12 cellular contexts compared by ENCODE assay signal in the genomic region with DNA sequence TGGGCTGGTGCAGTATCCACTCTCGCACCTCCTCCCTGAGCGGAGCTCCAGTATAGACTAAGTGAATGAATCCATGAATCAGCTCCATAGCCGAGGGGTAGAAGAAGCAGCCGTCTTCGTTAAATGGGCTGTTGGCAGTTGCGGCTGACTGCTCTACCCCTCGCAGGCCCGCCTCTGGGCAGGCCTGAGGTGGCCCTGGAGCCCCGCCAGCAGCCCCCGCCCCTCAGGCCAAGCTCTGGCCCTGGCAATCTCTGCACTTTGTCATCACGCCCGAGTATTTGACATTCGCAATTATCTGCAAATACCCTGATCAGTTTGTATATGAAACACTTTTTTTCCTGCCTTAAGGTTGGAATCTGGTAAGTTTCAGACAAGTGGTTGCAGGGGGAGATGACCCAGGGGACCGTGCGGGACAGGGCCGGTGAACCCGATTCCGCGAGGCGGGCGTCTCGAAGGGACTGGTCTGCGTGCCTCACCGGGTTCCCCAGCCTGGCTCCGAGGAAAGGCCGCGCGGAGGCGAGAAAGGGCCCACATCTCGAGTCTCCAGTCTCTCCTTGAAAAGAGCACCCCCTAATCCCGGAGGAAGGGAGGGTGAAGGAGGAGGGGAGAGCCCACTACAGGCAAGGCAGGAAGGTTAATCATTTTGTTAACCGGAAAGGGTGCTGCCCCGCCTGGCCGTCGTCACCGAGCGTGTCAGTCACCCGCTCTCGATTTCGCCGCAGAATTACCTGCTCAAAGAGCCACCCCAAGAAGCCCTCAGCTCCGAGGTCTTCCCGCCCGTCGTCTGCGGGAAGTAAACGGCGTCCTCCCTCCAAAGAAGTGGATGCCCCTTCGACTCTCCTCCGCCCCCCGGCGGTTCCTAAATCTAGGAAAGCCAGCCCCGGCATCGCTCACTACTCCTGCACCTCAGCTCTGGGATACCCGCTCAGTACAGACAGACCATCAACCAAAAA. TPM values are rescaled to one million over a fixed set of nuclear protein-coding genes. Genes with fewer than 3 reads are reported as not detected.
DNase-seq lines count a peak whose midpoint lies in the region; ATAC-seq and TF ChIP-seq lines count a peak whose summit lies in the region.
"Had no signal": no experiment of that assay in that cellular context is flagged by ENCODE, and none has a peak within 500 bp of the region (broad histone marks: within the 10 kb centered on the region; RNA-seq: fewer than 3 reads in every experiment).

No MANE protein-coding gene starts in this region.

- H3K36me3 ChIP-seq in ACC112 (ENCODE audit: insufficient read depth, low read length) (no peaks in the 10 kb centered on the region), mesendoderm (ENCODE audit: control insufficient read depth, insufficient read depth, low read length) (no peaks in the 10 kb centered on the region)

- H3K36me3 Mint-ChIP-seq in H9 (ENCODE audit: insufficient read depth in 1 of 3, low read depth in 3 of 3): no peaks in the 10 kb centered on the region; a peak in 1 of 7 replicates
- no peaks in the 10 kb centered on the region for H3K36me3 Mint-ChIP-seq in dendritic cell treated with granulocyte-macrophage colony-stimulating factor and Interleukin-4, amounts not matched to agents 40 ng/mL and 50 ng/mL, for 4 days (ENCODE audit: low read depth)

- no peak for ATAC-seq in HG02588 (IDR thresholded peaks at IDR 0.05; ENCODE audit: unreplicated experiment)
- ATAC-seq in GM18519 (IDR thresholded peaks at IDR 0.05; ENCODE audit: low FRiP score, unreplicated experiment): no peak

- no peak overlapping the region for H4K8ac ChIP-seq in H9 (replicated peaks; ENCODE audit: insufficient read length, low read depth, low read length)
- no peak overlapping the region for H4K8ac ChIP-seq in mesendoderm (ENCODE audit: low read depth, low read length)

- H2BK15ac ChIP-seq in H9 (ENCODE audit: low read depth, low read length) (no peak overlapping the region), mesendoderm (replicated peaks; ENCODE audit: low read depth) (no peak overlapping the region)

- peak; percentile 51; the same call in 2 of the 3 replicates for TF ChIP-seq CTCF in H9 (conservative IDR thresholded peaks at IDR 0.05)

- no peak overlapping the region for H4K91ac ChIP-seq in H9 (ENCODE audit: insufficient read length, low read depth, low read length)

- peak; percentile 69 for DNase-seq in H9
- peak; percentile 69 for DNase-seq in mesendoderm
- no peak for DNase-seq in NCI-H1417 treated with DMSO at 0.1 percent for 48 hours (lab: John Stamatoyannopoulos, UW)
- no peak for DNase-seq in NCI-H345 treated with DMSO at 0.1 percent for 48 hours (lab: John Stamatoyannopoulos, UW; ENCODE audit: unreplicated experiment)
- DNase-seq: NCI-H748 treated with DMSO at 0.1 percent for 48 hours; stimulated activated CD4-positive, alpha-beta T cell treated with anti-CD3 and anti-CD28 coated beads, Interleukin-4, amount 100 ng/mL, for 4 hours had no signal

- H3K23me2 ChIP-seq in H9 (ENCODE audit: insufficient read length, low read depth, low read length, poor library complexity, severe bottlenecking): peaks cover 31% of the 10 kb centered on the region

- intact Hi-C loops in dendritic cell treated with granulocyte-macrophage colony-stimulating factor and Interleukin-4, amounts not matched to agents 40 ng/mL and 50 ng/mL, for 4 days (cut with micrococcal nuclease): no loop called here

- no peak overlapping the region for H2AK5ac ChIP-seq in H9 (ENCODE audit: insufficient read length, low read length)
- H2AK5ac ChIP-seq in mesendoderm (ENCODE audit: low read length): no peak overlapping the region

- H2AFZ ChIP-seq in ACC112 (ENCODE audit: low read length, unreplicated experiment) (no peak overlapping the region), H9 (ENCODE audit: low read length) (no peak overlapping the region)

- H2BK20ac ChIP-seq in H9 (ENCODE audit: low read depth, low read length, poor library complexity, severe bottlenecking): no peak overlapping the region

- H3K56ac ChIP-seq in H9 (ENCODE audit: insufficient read length, low read depth, low read length) (no peak overlapping the region), mesendoderm (ENCODE audit: low read length) (peak overlapping the region; percentile 54)

- H2BK120ac ChIP-seq in H9 (ENCODE audit: low read depth, low read length, poor library complexity, severe bottlenecking) (no peak overlapping the region), mesendoderm (ENCODE audit: low read depth, low read length) (no peak overlapping the region)

- H3K4ac ChIP-seq in H9 (ENCODE audit: low read depth, low read length) (no peak overlapping the region), mesendoderm (ENCODE audit: low read depth, low read length) (no peak overlapping the region)

- H3K9me3 ChIP-seq in H9 (ENCODE audit: control insufficient read depth, low read depth, low read length): no peaks in the 10 kb centered on the region

- H3K18ac ChIP-seq in H9 (ENCODE audit: insufficient read length, low read depth, low read length) (no peak overlapping the region), mesendoderm (ENCODE audit: low read length) (no peak overlapping the region)

- H3K9ac ChIP-seq in H9 (ENCODE audit: extremely low read depth, insufficient read length, low read length): no peak overlapping the region
- H3K9ac ChIP-seq in mesendoderm (ENCODE audit: low read length): peak overlapping the region; percentile 35

- no peak overlapping the region for H3K23ac ChIP-seq in H9 (ENCODE audit: insufficient read length, low read depth, low read length)
- H3K23ac ChIP-seq in mesendoderm (ENCODE audit: low read length): no peak overlapping the region

- H3K4me3 Mint-ChIP-seq in H9: peak overlapping the region; percentile 57 to 82
- H3K4me3 Mint-ChIP-seq in dendritic cell treated with granulocyte-macrophage colony-stimulating factor and Interleukin-4, amounts not matched to agents 40 ng/mL and 50 ng/mL, for 4 days: peak overlapping the region; percentile 56
- H3K4me3 Mint-ChIP-seq: T-helper 1 cell treated with Interleukin-12 subunit alpha and Interleukin-12 subunit beta and Interleukin-4 antibody, amounts not matched to agents 30 μg/mL and 1 μg/mL, for 36 hours had no signal

- H3K4me1 ChIP-seq in ACC112 (ENCODE audit: control insufficient read depth, insufficient read depth, low read length, unreplicated experiment) (peaks cover 13% of the 10 kb centered on the region), H9 (ENCODE audit: insufficient read depth, low read length) (peaks cover 4% of the 10 kb centered on the region; the same call in 1 of the 2 replicates), mesendoderm (ENCODE audit: control insufficient read depth, low read depth, low read length) (no peaks in the 10 kb centered on the region)

- no peaks in the 10 kb centered on the region for H3K79me2 ChIP-seq in ACC112 (ENCODE audit: control insufficient read depth, insufficient read depth, low read length, unreplicated experiment)
- H3K79me2 ChIP-seq in H9 (ENCODE audit: insufficient read depth, low read length): no peaks in the 10 kb centered on the region
- no peaks in the 10 kb centered on the region for H3K79me2 ChIP-seq in mesendoderm (ENCODE audit: control insufficient read depth, insufficient read depth, low read length)

- WGBS in H9 (ENCODE audit: extremely low coverage, insufficient read length, low lambda C conversion rate): no CpG with 5 or more reads among the region's 55 CpGs
- WGBS in mesendoderm (ENCODE audit: extremely low coverage, insufficient coverage, low lambda C conversion rate): no CpG with 5 or more reads among the region's 55 CpGs

- no peak overlapping the region for H3K14ac ChIP-seq in H9 (ENCODE audit: insufficient read depth, low read length)

- no peak overlapping the region for H3T11ph ChIP-seq in H9 (ENCODE audit: low read length)

- H4K5ac ChIP-seq in H9 (ENCODE audit: insufficient read length, low read depth, low read length) (no peak overlapping the region), mesendoderm (ENCODE audit: low read length) (no peak overlapping the region)

- H2BK12ac ChIP-seq in H9 (ENCODE audit: insufficient read length, low read depth, low read length): no peak overlapping the region

- H4K20me1 ChIP-seq in H9 (ENCODE audit: control insufficient read depth, insufficient read depth, insufficient read length): no peaks in the 10 kb centered on the region

- H3K79me1 ChIP-seq in H9 (ENCODE audit: insufficient read depth, low read depth, low read length, poor library complexity, severe bottlenecking) (no peaks in the 10 kb centered on the region), mesendoderm (ENCODE audit: low read length) (no peaks in the 10 kb centered on the region)

- H3K4me2 ChIP-seq in H9 (ENCODE audit: insufficient read depth, insufficient read length, low read length): peak overlapping the region; percentile 48
- peak overlapping the region; percentile 51 for H3K4me2 ChIP-seq in mesendoderm (ENCODE audit: low read length)

- peaks cover 50 to 53% of the 10 kb centered on the region in 2 experiments for H3K4me1 Mint-ChIP-seq in H9
- H3K4me1 Mint-ChIP-seq in dendritic cell treated with granulocyte-macrophage colony-stimulating factor and Interleukin-4, amounts not matched to agents 40 ng/mL and 50 ng/mL, for 4 days (ENCODE audit: low read depth): peaks cover 51% of the 10 kb centered on the region

- peaks cover 96% of the 10 kb centered on the region for H3K27me3 Mint-ChIP-seq in H9 (ENCODE audit: low read depth)
- peaks cover 95% of the 10 kb centered on the region for H3K27me3 Mint-ChIP-seq in dendritic cell treated with granulocyte-macrophage colony-stimulating factor and Interleukin-4, amounts not matched to agents 40 ng/mL and 50 ng/mL, for 4 days

- peaks cover 0 to 2% of the 10 kb centered on the region in 2 experiments; a peak in 1 of 5 replicates for H3K9me3 Mint-ChIP-seq in H9
- peaks cover 9% of the 10 kb centered on the region for H3K9me3 Mint-ChIP-seq in dendritic cell treated with granulocyte-macrophage colony-stimulating factor and Interleukin-4, amounts not matched to agents 40 ng/mL and 50 ng/mL, for 4 days
- H3K9me3 Mint-ChIP-seq: T-helper 1 cell treated with Interleukin-12 subunit alpha and Interleukin-12 subunit beta and Interleukin-4 antibody, amounts not matched to agents 30 μg/mL and 1 μg/mL, for 36 hours had no signal

- H3K27me3 ChIP-seq in ACC112 (ENCODE audit: insufficient read depth, low read length): peaks cover 97% of the 10 kb centered on the region
- H3K27me3 ChIP-seq in H9 (ENCODE audit: insufficient read depth, low read length): peaks cover 66% of the 10 kb centered on the region
- peaks cover 73% of the 10 kb centered on the region for H3K27me3 ChIP-seq in mesendoderm (ENCODE audit: insufficient read depth, low read length, poor library complexity)

- H3K4me3 ChIP-seq in ACC112 (ENCODE audit: low read depth, low read length): peak overlapping the region; percentile 42
- H3K4me3 ChIP-seq in mesendoderm (ENCODE audit: low read length): peak overlapping the region; percentile 32

- H2BK5ac ChIP-seq in H9 (ENCODE audit: insufficient read length, low read length) (no peak overlapping the region), mesendoderm (ENCODE audit: low read length) (no peak overlapping the region)

- H3K27ac Mint-ChIP-seq in H9: no peak overlapping the region
- no peak overlapping the region for H3K27ac Mint-ChIP-seq in dendritic cell treated with granulocyte-macrophage colony-stimulating factor and Interleukin-4, amounts not matched to agents 40 ng/mL and 50 ng/mL, for 4 days
- H3K27ac Mint-ChIP-seq: activated naive CD4-positive, alpha-beta T cell treated with anti-CD3 and anti-CD28 coated beads, Interleukin-2, amount 50 U/mL, for 72 hours; T-helper 1 cell treated with Interleukin-12 subunit alpha and Interleukin-12 subunit beta and Interleukin-4 antibody, amounts not matched to agents 30 μg/mL and 1 μg/mL, for 36 hours had no signal

- H3K27ac ChIP-seq in ACC112 (ENCODE audit: low read depth, low read length) (no peak overlapping the region), H9 (ENCODE audit: insufficient read length, low read depth, low read length) (no peak overlapping the region), mesendoderm (ENCODE audit: low read depth, low read length) (no peak overlapping the region)

RNA-seq across cellular contexts. Expression of a gene that starts 11.1 kb away (rescaled TPM):
- 23.0 and 23.8 TPM in 2 replicates for total RNA-seq in H9 (2021)
- 2.6 TPM for polyA plus RNA-seq in mesendoderm (2013, experiment 1 of 2)
- 2.5 TPM for polyA plus RNA-seq in mesendoderm (2013, experiment 2 of 2)

Comparison
In these comparisons a context has a peak if more than half of its experiments do, and no peak if none do; other contexts are left out.
1. DNase-seq: peak in H9 (single experiment) and mesendoderm (single experiment); none in NCI-H1417 treated with DMSO at 0.1 percent for 48 hours (single experiment) and NCI-H345 treated with DMSO at 0.1 percent for 48 hours (single experiment).